9 cellular contexts compared by ENCODE assay signal in the genomic region with DNA sequence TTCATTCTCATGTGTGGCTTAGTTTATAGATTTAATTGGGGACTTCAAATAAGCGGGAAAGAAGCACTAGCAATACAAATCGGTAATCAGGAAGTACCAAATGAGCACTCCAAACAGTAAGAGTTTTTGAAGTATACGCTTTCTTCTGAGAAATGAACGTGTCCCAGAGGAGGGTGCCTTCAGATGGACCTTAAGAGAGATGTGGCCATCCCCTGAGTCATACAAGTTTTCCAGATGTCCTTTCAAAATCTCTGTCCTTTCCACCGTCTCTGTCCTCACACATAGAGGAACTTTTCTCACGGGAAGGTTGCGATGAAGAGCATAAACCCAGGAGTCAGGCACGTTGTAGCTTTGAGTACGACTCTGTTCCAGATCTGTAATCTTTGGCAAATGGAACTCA. TPM values are rescaled to one million over a fixed set of nuclear protein-coding genes. Genes with fewer than 3 reads are reported as not detected.
A peak's percentile ranks its signal among the peaks of the same experiment; 100 is the strongest.
DNase-seq lines count a peak whose midpoint lies in the region; ATAC-seq and TF ChIP-seq lines count a peak whose summit lies in the region.
"Had no signal": no experiment of that assay in that cellular context is flagged by ENCODE, and none has a peak within 500 bp of the region (broad histone marks: within the 10 kb centered on the region; RNA-seq: fewer than 3 reads in every experiment).

No MANE protein-coding gene starts in this region.

- H4K20me1 ChIP-seq in BLaER1 = peaks cover 27% of the 10 kb centered on the region

- peaks cover 56% of the 10 kb centered on the region for H3K4me1 ChIP-seq in BLaER1

- H3K9me3 Mint-ChIP-seq in activated naive CD8-positive, alpha-beta T cell treated with anti-CD3 and anti-CD28 coated beads, Interleukin-2, amount 50 U/mL, for 24 hours = no peaks in the 10 kb centered on the region
- H3K9me3 Mint-ChIP-seq in naive B cell = no peaks in the 10 kb centered on the region

- H3K4me1 Mint-ChIP-seq in activated naive CD8-positive, alpha-beta T cell treated with anti-CD3 and anti-CD28 coated beads, Interleukin-2, amount 50 U/mL, for 24 hours = peaks cover 30% of the 10 kb centered on the region
- H3K4me1 Mint-ChIP-seq in naive B cell = peaks cover 20 to 34% (median 24%) of the 10 kb centered on the region in 3 donors

- peak overlapping the region; percentile 87 for H3K4me3 ChIP-seq in BLaER1
- peak overlapping the region; percentile 94 for H3K4me3 ChIP-seq in HL-60 (replicated peaks; ENCODE audit: insufficient read depth, low read length)

- H3K9me3 ChIP-seq in BLaER1 = no peaks in the 10 kb centered on the region

- H3K36me3 Mint-ChIP-seq in activated naive CD8-positive, alpha-beta T cell treated with anti-CD3 and anti-CD28 coated beads, Interleukin-2, amount 50 U/mL, for 24 hours (ENCODE audit: low read depth) = peaks cover 14% of the 10 kb centered on the region
- peaks cover 0 to 4% of the 10 kb centered on the region in 2 donors for H3K36me3 Mint-ChIP-seq in naive B cell

- no peaks in the 10 kb centered on the region for H3K27me3 Mint-ChIP-seq in activated naive CD8-positive, alpha-beta T cell treated with anti-CD3 and anti-CD28 coated beads, Interleukin-2, amount 50 U/mL, for 24 hours
- H3K27me3 Mint-ChIP-seq in naive B cell = peaks cover 0 to 4% (median 0%) of the 10 kb centered on the region in 3 donors

- peak overlapping the region; percentile 89; the same call in 1 of the 2 replicates for H3K9ac ChIP-seq in BLaER1

- no peaks in the 10 kb centered on the region for H3K27me3 ChIP-seq in BLaER1
- no peaks in the 10 kb centered on the region for H3K27me3 ChIP-seq in HL-60 (ENCODE audit: insufficient read depth, poor library complexity, severe bottlenecking)

- H3K4me2 ChIP-seq in BLaER1 = peak overlapping the region; percentile 84

- H3K36me3 ChIP-seq in BLaER1 = no peaks in the 10 kb centered on the region

- ATAC-seq in activated naive CD8-positive, alpha-beta T cell treated with anti-CD3 and anti-CD28 coated beads, Interleukin-2, amount 50 U/mL, for 24 hours = no peak
- ATAC-seq in naive B cell (ENCODE audit: low read depth in 2 of 2) (no peak), HG03095 (IDR thresholded peaks at IDR 0.05; ENCODE audit: unreplicated experiment) (no peak), HG03039 (IDR thresholded peaks at IDR 0.05; ENCODE audit: unreplicated experiment) (no peak)

- no peak for DNase-seq in HL-60 (ENCODE audit: low read depth in 1 of 2, low spot score in 1 of 2)
- DNase-seq in activated naive CD8-positive, alpha-beta T cell treated with anti-CD3 and anti-CD28 coated beads, Interleukin-2, amount 50 U/mL, for 24 hours = no peak
- DNase-seq in naive B cell = no peak
- DNase-seq in NCI-H146 (lab: John Stamatoyannopoulos, UW) = no peak
- DNase-seq in ureter (ENCODE audit: low spot score) = no peak
- DNase-seq: midbrain had no signal

- peak overlapping the region; percentile 78 for H3K4me3 Mint-ChIP-seq in activated naive CD8-positive, alpha-beta T cell treated with anti-CD3 and anti-CD28 coated beads, Interleukin-2, amount 50 U/mL, for 24 hours
- peak overlapping the region in 6 of 8 donors; percentile 61 to 95 (median 82) for H3K4me3 Mint-ChIP-seq in naive B cell

- peak overlapping the region; percentile 84 for H3K27ac Mint-ChIP-seq in activated naive CD8-positive, alpha-beta T cell treated with anti-CD3 and anti-CD28 coated beads, Interleukin-2, amount 50 U/mL, for 24 hours
- peak overlapping the region in 3 of 6 donors; percentile 74 to 93 (median 89) for H3K27ac Mint-ChIP-seq in naive B cell

- TF ChIP-seq CTCF in HL-60 (IDR thresholded peaks at IDR 0.05; ENCODE audit: insufficient read depth, low read length) = no peak

- peak overlapping the region; percentile 94; the same call in 1 of the 2 replicates for H3K27ac ChIP-seq in BLaER1
- H3K27ac ChIP-seq in HL-60 (replicated peaks) = peak overlapping the region; percentile 98

RNA-seq across cellular contexts. Expression of a gene that starts 1.7 kb away (rescaled TPM):
- polyA plus RNA-seq in naive B cell (ENCODE audit: low read depth in 6 of 6) = 10 to 100 TPM; 49.9 to 77.9 (median 61.0) TPM
- 128 TPM for total RNA-seq in ureter
